Comparison of ENCODE assay signal across 1 cellular context in genomic region chr22:17107547-17107810, GRCh38.
TF ChIP-seq lines count a peak whose summit lies in the region.

No MANE protein-coding gene starts in this region.

TF ChIP-seq in GM23338, 12 proteins besides CTCF, POLR2A, EP300 and RAD21 (continued from another document):
- TF ChIP-seq ZNF462 (CRISPR knock-in tag; IDR thresholded peaks at IDR 0.05) (no peak), EZH2phosphoT487 (IDR thresholded peaks at IDR 0.05; ENCODE audit: unreplicated experiment) (no peak), ZNF114 (CRISPR knock-in tag; IDR thresholded peaks at IDR 0.05) (no peak)
TF ChIP-seq in GM23338: peak in this region for 0.
